ENCODE assay signal across 12 cellular contexts in genomic region chr2:108267117-108267516, GRCh38. TPM values are rescaled to one million over a fixed set of nuclear protein-coding genes. Genes with fewer than 3 reads are reported as not detected.
DNase-seq lines count a peak whose midpoint lies in the region; ATAC-seq and TF ChIP-seq lines count a peak whose summit lies in the region.
"Had no signal": no experiment of that assay in that cellular context is flagged by ENCODE, and none has a peak within 500 bp of the region (broad histone marks: within the 10 kb centered on the region; RNA-seq: fewer than 3 reads in every experiment).

No MANE protein-coding gene starts in this region.

- H2AFZ ChIP-seq in osteoblast (ENCODE audit: low read length), result peak overlapping the region; percentile 57

- no peak overlapping the region for H3K4me3 ChIP-seq in AG10803 (ENCODE audit: low read length)
- no peak overlapping the region for H3K4me3 ChIP-seq in epithelial cell of esophagus (ENCODE audit: low read length)
- H3K4me3 ChIP-seq in osteoblast (ENCODE audit: insufficient read depth, low read length), result no peak overlapping the region
- H3K4me3 ChIP-seq: heart right ventricle had no signal

- peak; percentile 33 for DNase-seq in AG10803 (ENCODE audit: low read depth)
- peak; percentile 12 to 40 for DNase-seq in NOMO-1 (lab: John Stamatoyannopoulos, UW; ENCODE audit: unreplicated experiment in 2 of 2)
- DNase-seq in epithelial cell of esophagus (ENCODE audit: low read depth), result peak; percentile 53
- DNase-seq in osteoblast (ENCODE audit: insufficient read length, low spot score, missing footprints), result no peak
- no peak for DNase-seq in activated CD4-positive, alpha-beta T cell treated with anti-CD3 and anti-CD28 coated beads for 4 hours
- DNase-seq in AML-193 (lab: John Stamatoyannopoulos, UW), result no peak
- DNase-seq: H7, heart right ventricle had no signal

- H4K20me1 ChIP-seq in osteoblast (ENCODE audit: insufficient read depth, low read length), result no peaks in the 10 kb centered on the region

- H3K27me3 ChIP-seq in osteoblast (ENCODE audit: insufficient read depth, low read length), result no peaks in the 10 kb centered on the region
- H3K27me3 ChIP-seq: heart right ventricle had no signal

- no peak for TF ChIP-seq CTCF in AG10803 (conservative IDR thresholded peaks at IDR 0.05; ENCODE audit: low read length)
- TF ChIP-seq CTCF in epithelial cell of esophagus (IDR thresholded peaks at IDR 0.05; ENCODE audit: insufficient read depth, low read depth, low read length, missing control alignments), result no peak
- TF ChIP-seq CTCF in osteoblast (IDR thresholded peaks at IDR 0.05; ENCODE audit: extremely low read depth, low read depth, low read length), result no peak

- H3K27ac ChIP-seq in osteoblast (ENCODE audit: low read depth, low read length), result peak overlapping the region; percentile 93

- H3K4me1 ChIP-seq in osteoblast (ENCODE audit: insufficient read depth, low read length), result peaks cover 35% of the 10 kb centered on the region

- TF ChIP-seq POLR2A in GM18505 (IDR thresholded peaks at IDR 0.05; ENCODE audit: borderline replicate concordance, extremely low read depth, insufficient read depth, insufficient read length), result no peak

- ATAC-seq in GM18505 (IDR thresholded peaks at IDR 0.05; ENCODE audit: unreplicated experiment) (no peak), GM18873 (IDR thresholded peaks at IDR 0.05; ENCODE audit: low FRiP score, unreplicated experiment) (no peak)
- ATAC-seq: natural killer cell treated with Interleukin-12 subunit alpha and Interleukin-12 subunit beta and Interleukin-15 and Interleukin-18, amount 100 ng/mL, for 72 hours had no signal

- H3K9me3 ChIP-seq in osteoblast (ENCODE audit: low read depth, low read length), result no peaks in the 10 kb centered on the region
- H3K9me3 ChIP-seq: heart right ventricle had no signal

- H3K4me2 ChIP-seq in osteoblast (ENCODE audit: insufficient read depth, low read length), result peak overlapping the region; percentile 55

- no peaks in the 10 kb centered on the region for H3K79me2 ChIP-seq in osteoblast (ENCODE audit: insufficient read depth, low read length)

- H3K36me3 ChIP-seq in osteoblast (ENCODE audit: insufficient read depth, low read length), result no peaks in the 10 kb centered on the region
- H3K36me3 ChIP-seq: heart right ventricle had no signal

RNA-seq across cellular contexts. Expression of gene SULT1C2, which starts 21.6 kb away (rescaled TPM):
- 0.36 and 1.2 TPM in 2 replicates for total RNA-seq in osteoblast
- total RNA-seq: activated CD8-positive, alpha-beta memory T cell treated with anti-CD3 and anti-CD28 coated beads for 36 hours; natural killer cell treated with Interleukin-12 subunit alpha and Interleukin-12 subunit beta and Interleukin-15 and Interleukin-18, amount 100 ng/mL, for 72 hours had no signal

RNA-seq across cellular contexts. Expression of gene SULT1C3, which starts 27.3 kb away (rescaled TPM):
- total RNA-seq in osteoblast, result not detected in 2 replicates
- total RNA-seq: activated CD8-positive, alpha-beta memory T cell treated with anti-CD3 and anti-CD28 coated beads for 36 hours; H7; heart right ventricle; natural killer cell treated with Interleukin-12 subunit alpha and Interleukin-12 subunit beta and Interleukin-15 and Interleukin-18, amount 100 ng/mL, for 72 hours had no signal

Comparison
In these comparisons a context has a peak if more than half of its experiments do, and no peak if none do; other contexts are left out.
1. DNase-seq: peak in AG10803 (single experiment), NOMO-1 (2 of 2) and epithelial cell of esophagus (single experiment); none in osteoblast (single experiment), activated CD4-positive, alpha-beta T cell treated with anti-CD3 and anti-CD28 coated beads for 4 hours (0 of 2) and AML-193 (0 of 2).